16 cellular contexts compared by ENCODE assay signal in genomic region chr14:104399432-104400155, GRCh38.
A peak's percentile ranks its signal among the peaks of the same experiment; 100 is the strongest.
DNase-seq lines count a peak whose midpoint lies in the region; ATAC-seq and TF ChIP-seq lines count a peak whose summit lies in the region.
"Had no signal": no experiment of that assay in that cellular context is flagged by ENCODE, and none has a peak within 500 bp of the region (broad histone marks: within the 10 kb centered on the region; RNA-seq: fewer than 3 reads in every experiment).

No MANE protein-coding gene starts in this region.

- no peaks in the 10 kb centered on the region for H3K9me3 ChIP-seq in neural cell (ENCODE audit: low read length)
- H3K9me3 ChIP-seq: uterus had no signal

- H3K9me3 Mint-ChIP-seq in activated CD4-positive, alpha-beta T cell treated with anti-CD3 and anti-CD28 coated beads, Interleukin-2, amount 10 ng/mL, durations not matched to agents 7 days and 5 days = peaks cover 24% of the 10 kb centered on the region
- H3K9me3 Mint-ChIP-seq in osteocyte (ENCODE audit: unreplicated experiment) = peaks cover 25% of the 10 kb centered on the region

- no peak overlapping the region for H3K9ac ChIP-seq in neural cell (ENCODE audit: low read length)

- H3K27ac Mint-ChIP-seq in activated CD4-positive, alpha-beta T cell treated with anti-CD3 and anti-CD28 coated beads, Interleukin-2, amount 10 ng/mL, durations not matched to agents 7 days and 5 days = no peak overlapping the region
- H3K27ac Mint-ChIP-seq in osteocyte (ENCODE audit: unreplicated experiment) = no peak overlapping the region
- H3K27ac Mint-ChIP-seq: stimulated activated naive CD8-positive, alpha-beta T cell treated with anti-CD3 and anti-CD28 coated beads, Interleukin-15, Interleukin-2, amounts not matched to agents 100 ng/mL and 50 ng/mL, for 24 hours had no signal

- H3K4me3 ChIP-seq in H7 (ENCODE audit: insufficient read depth, low read depth, low read length) (no peak overlapping the region), neural cell (ENCODE audit: low read length) (no peak overlapping the region)
- H3K4me3 ChIP-seq: lower lobe of right lung, PC-9, skin epidermis, uterus had no signal

- no peaks in the 10 kb centered on the region for H3K79me2 ChIP-seq in neural cell (replicated peaks; ENCODE audit: insufficient read depth, low read length)

- H4K20me1 ChIP-seq in neural cell (ENCODE audit: insufficient read depth) = no peaks in the 10 kb centered on the region

- peak overlapping the region; percentile 37 for H3K27ac ChIP-seq in neural cell (ENCODE audit: low read length)
- H3K27ac ChIP-seq: lower lobe of right lung, PC-9, skin epidermis, uterus had no signal

- H3K27me3 ChIP-seq in H7 (ENCODE audit: control insufficient read depth, insufficient read depth, low read length) (no peaks in the 10 kb centered on the region), neural cell (ENCODE audit: insufficient read depth, low read depth, low read length) (no peaks in the 10 kb centered on the region)
- H3K27me3 ChIP-seq: uterus had no signal

- H3K9me2 ChIP-seq in neural cell (ENCODE audit: insufficient read depth, low read length) = no peaks in the 10 kb centered on the region

- no peaks in the 10 kb centered on the region for H3K36me3 ChIP-seq in H7 (replicated peaks; ENCODE audit: control insufficient read depth, insufficient read depth, low read length)
- no peaks in the 10 kb centered on the region for H3K36me3 ChIP-seq in neural cell (ENCODE audit: insufficient read depth, low read length)
- H3K36me3 ChIP-seq: lower lobe of right lung, uterus had no signal

- TF ChIP-seq RAD21 in neural cell (conservative IDR thresholded peaks at IDR 0.05) = peak; percentile 40

- peaks cover 24% of the 10 kb centered on the region for H3K4me1 Mint-ChIP-seq in activated CD4-positive, alpha-beta T cell treated with anti-CD3 and anti-CD28 coated beads, Interleukin-2, amount 10 ng/mL, durations not matched to agents 7 days and 5 days
- H3K4me1 Mint-ChIP-seq in osteocyte (ENCODE audit: unreplicated experiment) = no peaks in the 10 kb centered on the region

- peak; percentile 21 for DNase-seq in activated CD4-positive, alpha-beta T cell treated with anti-CD3 and anti-CD28 coated beads, Interleukin-2, amount 10 ng/mL, durations not matched to agents 7 days and 5 days
- DNase-seq in activated CD4-positive, alpha-beta T cell treated with anti-CD3 and anti-CD28 coated beads for 4 hours = no peak
- DNase-seq in H7 (peak; percentile 49), SKM-1 treated with dmso at 0.1 percent for 144 hours (lab: John Stamatoyannopoulos, UW; ENCODE audit: unreplicated experiment) (no peak), osteocyte (ENCODE audit: extremely low spot score, unreplicated experiment) (no peak), omental fat pad (ENCODE audit: low spot score) (no peak)
- DNase-seq in activated effector memory CD4-positive, alpha-beta T cell treated with anti-CD3 and anti-CD28 coated beads, Interleukin-2, amount 50 U/mL, for 16 hours = peak; percentile 68
- DNase-seq: ACHN, lower lobe of right lung, NCI-H1092, nucleus accumbens, PC-9, uterus had no signal

- TF ChIP-seq EP300 in neural cell (conservative IDR thresholded peaks at IDR 0.05; ENCODE audit: poor library complexity, severe bottlenecking) = no peak

- POLR2A ChIA-PET in activated CD4-positive, alpha-beta T cell treated with anti-CD3 and anti-CD28 coated beads, Interleukin-2, amount 10 ng/mL, durations not matched to agents 7 days and 5 days (lab: Charles Lee) = no interaction called here

- CTCF ChIA-PET in activated CD4-positive, alpha-beta T cell treated with anti-CD3 and anti-CD28 coated beads, Interleukin-2, amount 10 ng/mL, durations not matched to agents 7 days and 5 days (lab: Charles Lee) = interaction anchor here (0.7 kb wide), 1 partner anchor 161 kb away, joined by 4 read pairs; no protein-coding TSS in a partner anchor

- H3K4me2 ChIP-seq in neural cell (ENCODE audit: low read length) = no peak overlapping the region
- H3K4me2 ChIP-seq: PC-9 had no signal

- peaks cover 10% of the 10 kb centered on the region for H3K36me3 Mint-ChIP-seq in activated CD4-positive, alpha-beta T cell treated with anti-CD3 and anti-CD28 coated beads, Interleukin-2, amount 10 ng/mL, durations not matched to agents 7 days and 5 days (ENCODE audit: low read depth)
- no peaks in the 10 kb centered on the region for H3K36me3 Mint-ChIP-seq in osteocyte (ENCODE audit: unreplicated experiment)

- no peaks in the 10 kb centered on the region for H3F3A ChIP-seq in neural cell (ENCODE audit: insufficient read depth, low read length, poor library complexity, severe bottlenecking)

- H2AFZ ChIP-seq in neural cell (ENCODE audit: low read depth, low read length) = no peak overlapping the region
- H2AFZ ChIP-seq: PC-9 had no signal

- H3K27me3 Mint-ChIP-seq in activated CD4-positive, alpha-beta T cell treated with anti-CD3 and anti-CD28 coated beads, Interleukin-2, amount 10 ng/mL, durations not matched to agents 7 days and 5 days = no peaks in the 10 kb centered on the region
- no peaks in the 10 kb centered on the region for H3K27me3 Mint-ChIP-seq in osteocyte (ENCODE audit: unreplicated experiment)
- H3K27me3 Mint-ChIP-seq: stimulated activated naive CD8-positive, alpha-beta T cell treated with anti-CD3 and anti-CD28 coated beads, Interleukin-15, Interleukin-2, amounts not matched to agents 100 ng/mL and 50 ng/mL, for 24 hours had no signal

- TF ChIP-seq CTCF in neural cell (IDR thresholded peaks at IDR 0.05; ENCODE audit: poor library complexity, severe bottlenecking) = peak; percentile 32
- TF ChIP-seq CTCF in osteocyte (IDR thresholded peaks at IDR 0.05) = no peak
- no peak for TF ChIP-seq CTCF in omental fat pad (IDR thresholded peaks at IDR 0.05)

- ATAC-seq in omental fat pad (ENCODE audit: low FRiP score) = no peak
- ATAC-seq: lower lobe of right lung had no signal

- H3K4me3 Mint-ChIP-seq in activated CD4-positive, alpha-beta T cell treated with anti-CD3 and anti-CD28 coated beads, Interleukin-2, amount 10 ng/mL, durations not matched to agents 7 days and 5 days = no peak overlapping the region
- no peak overlapping the region for H3K4me3 Mint-ChIP-seq in osteocyte (ENCODE audit: unreplicated experiment)
- H3K4me3 Mint-ChIP-seq: stimulated activated naive CD8-positive, alpha-beta T cell treated with anti-CD3 and anti-CD28 coated beads, Interleukin-15, Interleukin-2, amounts not matched to agents 100 ng/mL and 50 ng/mL, for 24 hours had no signal

TF ChIP-seq in neural cell, 6 proteins besides CTCF, POLR2A, EP300 and RAD21:
- peak; percentile 22 for TF ChIP-seq SMC3 (conservative IDR thresholded peaks at IDR 0.05; ENCODE audit: poor library complexity)
- TF ChIP-seq EZH2 (IDR thresholded peaks at IDR 0.05; ENCODE audit: borderline replicate concordance, insufficient read depth, low read length, poor library complexity, severe bottlenecking) = no peak
- TF ChIP-seq POLR2AphosphoS5 (IDR thresholded peaks at IDR 0.05) = no peak
- no peak for TF ChIP-seq MXI1 (conservative IDR thresholded peaks at IDR 0.05; ENCODE audit: poor library complexity, severe bottlenecking)

Comparison
In these comparisons a context has a peak if more than half of its experiments do, and no peak if none do; other contexts are left out.
1. DNase-seq: peak in activated CD4-positive, alpha-beta T cell treated with anti-CD3 and anti-CD28 coated beads, Interleukin-2, amount 10 ng/mL, durations not matched to agents 7 days and 5 days (single experiment), H7 (single experiment) and activated effector memory CD4-positive, alpha-beta T cell treated with anti-CD3 and anti-CD28 coated beads, Interleukin-2, amount 50 U/mL, for 16 hours (single experiment); none in activated CD4-positive, alpha-beta T cell treated with anti-CD3 and anti-CD28 coated beads for 4 hours (0 of 2), SKM-1 treated with dmso at 0.1 percent for 144 hours (single experiment), osteocyte (single experiment) and omental fat pad (single experiment).